Comparison of ENCODE assay signal across 16 cellular contexts in genomic region chr11:130737041-130737830, GRCh38.
DNase-seq lines count a peak whose midpoint lies in the region; ATAC-seq and TF ChIP-seq lines count a peak whose summit lies in the region.
"Had no signal": no experiment of that assay in that cellular context is flagged by ENCODE, and none has a peak within 500 bp of the region (broad histone marks: within the 10 kb centered on the region; RNA-seq: fewer than 3 reads in every experiment).

No MANE protein-coding gene starts in this region.

- H3K4me1 Mint-ChIP-seq in endodermal cell (peaks cover 6% of the 10 kb centered on the region), neural progenitor cell (peaks cover 15% of the 10 kb centered on the region)
- H3K4me1 Mint-ChIP-seq in activated T-cell treated with anti-CD3 and anti-CD28 coated beads, Interleukin-2, amount 50 U/mL, for 24 hours (ENCODE audit: low read depth): no peaks in the 10 kb centered on the region

- H3K27ac ChIP-seq in endodermal cell (ENCODE audit: low read depth, low read length) (no peak overlapping the region), neural progenitor cell (no peak overlapping the region)
- H3K27ac ChIP-seq: C4-2B, psoas muscle, tibial nerve had no signal

- H3K4me1 ChIP-seq in Loucy (ENCODE audit: insufficient read depth, low read length, poor library complexity, severe bottlenecking): peaks cover 5% of the 10 kb centered on the region
- H3K4me1 ChIP-seq in endodermal cell (ENCODE audit: control insufficient read depth, insufficient read depth, low read length): no peaks in the 10 kb centered on the region
- H3K4me1 ChIP-seq in neural progenitor cell: no peaks in the 10 kb centered on the region
- H3K4me1 ChIP-seq: psoas muscle had no signal

- no peaks in the 10 kb centered on the region for H3K36me3 ChIP-seq in Loucy (ENCODE audit: insufficient read depth, low read length)
- H3K36me3 ChIP-seq in endodermal cell (ENCODE audit: control insufficient read depth, insufficient read depth, low read length): no peaks in the 10 kb centered on the region
- H3K36me3 ChIP-seq in neural progenitor cell: no peaks in the 10 kb centered on the region
- H3K36me3 ChIP-seq: tibial nerve had no signal

- ATAC-seq in GM21528 (IDR thresholded peaks at IDR 0.05; ENCODE audit: low FRiP score, unreplicated experiment) (no peak), GM21360 (IDR thresholded peaks at IDR 0.05; ENCODE audit: unreplicated experiment) (no peak), HG03354 (IDR thresholded peaks at IDR 0.05; ENCODE audit: poor library complexity, severe bottlenecking, unreplicated experiment) (no peak)

- no peaks in the 10 kb centered on the region for H3K27me3 Mint-ChIP-seq in endodermal cell (ENCODE audit: insufficient read depth)
- H3K27me3 Mint-ChIP-seq in neural progenitor cell (ENCODE audit: insufficient read depth, low read depth): peaks cover 2% of the 10 kb centered on the region
- H3K27me3 Mint-ChIP-seq in activated T-cell treated with anti-CD3 and anti-CD28 coated beads, Interleukin-2, amount 50 U/mL, for 24 hours: no peaks in the 10 kb centered on the region

- TF ChIP-seq CTCF in Loucy (conservative IDR thresholded peaks at IDR 0.05; ENCODE audit: low read length) (no peak), endodermal cell (conservative IDR thresholded peaks at IDR 0.05) (no peak), neural progenitor cell (IDR thresholded peaks at IDR 0.05) (no peak)

- H4K20me1 ChIP-seq in Loucy (ENCODE audit: insufficient read depth, low read length, poor library complexity, severe bottlenecking) (no peaks in the 10 kb centered on the region), neural progenitor cell (ENCODE audit: low read depth) (no peaks in the 10 kb centered on the region)

- H3K4me3 Mint-ChIP-seq in endodermal cell: no peak overlapping the region
- no peak overlapping the region for H3K4me3 Mint-ChIP-seq in neural progenitor cell
- H3K4me3 Mint-ChIP-seq in activated T-cell treated with anti-CD3 and anti-CD28 coated beads, Interleukin-2, amount 50 U/mL, for 24 hours: no peak overlapping the region
- H3K4me3 Mint-ChIP-seq: T-helper 1 cell treated with Interleukin-12 subunit alpha and Interleukin-12 subunit beta and Interleukin-4 antibody, amounts not matched to agents 30 μg/mL and 1 μg/mL, for 36 hours had no signal

- WGBS in endodermal cell (ENCODE audit: insufficient coverage in 1 of 2, insufficient read length in 1 of 2), 2 experiments: 85 to 91% methylated on average over 3 to 5 of the region's 5 CpGs

- H3K4me3 ChIP-seq in Loucy (ENCODE audit: low read length, poor library complexity, severe bottlenecking): no peak overlapping the region
- H3K4me3 ChIP-seq in endodermal cell (ENCODE audit: low read length): no peak overlapping the region
- H3K4me3 ChIP-seq in neural progenitor cell: no peak overlapping the region
- H3K4me3 ChIP-seq: psoas muscle, tibial nerve had no signal

- H3K36me3 Mint-ChIP-seq in endodermal cell (ENCODE audit: low read depth) (peaks cover 13% of the 10 kb centered on the region), neural progenitor cell (peaks cover 3% of the 10 kb centered on the region)
- H3K36me3 Mint-ChIP-seq in activated T-cell treated with anti-CD3 and anti-CD28 coated beads, Interleukin-2, amount 50 U/mL, for 24 hours (ENCODE audit: low read depth): no peaks in the 10 kb centered on the region

- H3K9me2 ChIP-seq in Loucy (replicated peaks; ENCODE audit: low read depth, low read length): no peaks in the 10 kb centered on the region

- H2AFZ ChIP-seq in Loucy (ENCODE audit: low read length): peak overlapping the region; percentile 58; the same call in 1 of the 2 replicates
- H2AFZ ChIP-seq in neural progenitor cell (replicated peaks): no peak overlapping the region

- H3K9me3 ChIP-seq in Loucy (ENCODE audit: insufficient read depth, low read depth, low read length) (no peaks in the 10 kb centered on the region), endodermal cell (ENCODE audit: control insufficient read depth, low read length) (peaks cover 18% of the 10 kb centered on the region), neural progenitor cell (ENCODE audit: low read depth) (peaks cover 6% of the 10 kb centered on the region)

- peaks cover 44% of the 10 kb centered on the region for H3K9me3 Mint-ChIP-seq in endodermal cell
- H3K9me3 Mint-ChIP-seq in neural progenitor cell: peaks cover 45% of the 10 kb centered on the region
- peaks cover 22% of the 10 kb centered on the region for H3K9me3 Mint-ChIP-seq in activated T-cell treated with anti-CD3 and anti-CD28 coated beads, Interleukin-2, amount 50 U/mL, for 24 hours

- H3K9ac ChIP-seq in Loucy (ENCODE audit: low read depth, low read length, poor library complexity, severe bottlenecking): no peak overlapping the region
- no peak overlapping the region for H3K9ac ChIP-seq in endodermal cell (ENCODE audit: extremely low read depth, low read length, poor library complexity, severe bottlenecking)
- H3K9ac ChIP-seq in neural progenitor cell: no peak overlapping the region

- peak; percentile 60 for DNase-seq in Daoy (ENCODE audit: low read depth)
- DNase-seq in endodermal cell: peak; percentile 41
- DNase-seq in neural progenitor cell (ENCODE audit: low spot score): no peak
- no peak for DNase-seq in activated T-cell treated with anti-CD3 and anti-CD28 coated beads, Interleukin-2, amount 50 U/mL, for 24 hours
- DNase-seq: activated T-cell treated with anti-CD3 and anti-CD28 coated beads, Interleukin-2, amount 50 U/mL, for 48 hours; MM.1S; NCI-H526 treated with DMSO at 0.1 percent for 48 hours; stimulated activated CD8-positive, alpha-beta memory T cell treated with anti-CD3 and anti-CD28 coated beads, Interleukin-4, amount 100 ng/mL, for 48 hours had no signal

- H3K27me3 ChIP-seq in Loucy (ENCODE audit: insufficient read depth, low read length, poor library complexity, severe bottlenecking) (no peaks in the 10 kb centered on the region), endodermal cell (ENCODE audit: control insufficient read depth, insufficient read depth, low read length, poor library complexity, severe bottlenecking) (no peaks in the 10 kb centered on the region), neural progenitor cell (no peaks in the 10 kb centered on the region)
- H3K27me3 ChIP-seq: tibial nerve had no signal

- H3K79me2 ChIP-seq in Loucy (ENCODE audit: insufficient read depth, low read length) (no peaks in the 10 kb centered on the region), neural progenitor cell (ENCODE audit: low read depth) (no peaks in the 10 kb centered on the region)

- H3K27ac Mint-ChIP-seq in endodermal cell: peak overlapping the region; percentile 31
- peak overlapping the region; percentile 42 for H3K27ac Mint-ChIP-seq in neural progenitor cell
- no peak overlapping the region for H3K27ac Mint-ChIP-seq in activated T-cell treated with anti-CD3 and anti-CD28 coated beads, Interleukin-2, amount 50 U/mL, for 24 hours
- H3K27ac Mint-ChIP-seq: T-helper 1 cell treated with Interleukin-12 subunit alpha and Interleukin-12 subunit beta and Interleukin-4 antibody, amounts not matched to agents 30 μg/mL and 1 μg/mL, for 36 hours had no signal

- H3K4me2 ChIP-seq in Loucy (ENCODE audit: low read depth, low read length, poor library complexity, severe bottlenecking) (peak overlapping the region; percentile 11), neural progenitor cell (no peak overlapping the region)

- H3F3A ChIP-seq in Loucy (ENCODE audit: low read depth) (no peaks in the 10 kb centered on the region), neural progenitor cell (ENCODE audit: low read depth) (no peaks in the 10 kb centered on the region)

Comparison
In these comparisons a context has a peak if more than half of its experiments do, and no peak if none do; other contexts are left out.
1. DNase-seq: peak in Daoy (single experiment) and endodermal cell (single experiment); none in neural progenitor cell (single experiment) and activated T-cell treated with anti-CD3 and anti-CD28 coated beads, Interleukin-2, amount 50 U/mL, for 24 hours (single experiment).